In the genomic region with DNA sequence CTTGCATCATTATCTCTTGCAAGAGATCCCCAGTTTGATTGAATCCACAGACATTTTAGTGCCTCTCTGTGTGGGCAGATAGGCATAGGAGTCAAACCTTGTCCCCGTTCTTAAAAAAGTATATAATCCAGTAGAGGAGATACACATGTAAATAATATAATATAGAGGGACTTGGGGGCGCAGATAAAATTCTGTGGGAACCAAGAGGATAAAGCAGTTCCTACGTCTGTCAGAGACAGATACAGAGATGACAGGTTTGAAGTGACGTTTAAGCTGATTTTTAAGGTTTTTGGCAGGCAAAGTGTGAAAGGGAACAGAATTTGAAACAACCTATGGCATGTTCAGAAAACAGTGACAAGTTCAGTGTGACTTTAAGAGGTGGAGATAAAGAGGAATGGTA, we compare ENCODE assay signal across 20 cellular contexts.
DNase-seq lines count a peak whose midpoint lies in the region; ATAC-seq, FAIRE-seq and TF ChIP-seq lines count a peak whose summit lies in the region.
"Had no signal": no experiment of that assay in that cellular context is flagged by ENCODE, and none has a peak within 500 bp of the region (broad histone marks: within the 10 kb centered on the region; RNA-seq: fewer than 3 reads in every experiment).

No MANE protein-coding gene starts in this region.

- no peak for FAIRE-seq in HepG2 (lab: Jason Lieb, UNC)
- FAIRE-seq: frontal cortex had no signal

- H4K20me1 ChIP-seq in IMR-90 (ENCODE audit: insufficient read depth, low read length), result peaks cover 6% of the 10 kb centered on the region; the same call in 1 of the 2 replicates
- no peaks in the 10 kb centered on the region for H4K20me1 ChIP-seq in HepG2 (ENCODE audit: insufficient read depth, low read length)

- H3K79me2 ChIP-seq in HepG2 (ENCODE audit: insufficient read depth, low read length), result peaks cover 7% of the 10 kb centered on the region

- H3K4me1 Mint-ChIP-seq in activated T-cell treated with anti-CD3 and anti-CD28 coated beads, Interleukin-2, amount 50 U/mL, for 24 hours (ENCODE audit: low read depth), result peaks cover 91% of the 10 kb centered on the region
- peaks cover 92% of the 10 kb centered on the region for H3K4me1 Mint-ChIP-seq in activated T-cell treated with anti-CD3 and anti-CD28 coated beads, Interleukin-2, amount 50 U/mL, for 4 hours (ENCODE audit: low read depth)

- CTCF ChIA-PET in IMR-90 (lab: Yijun Ruan, JAX), result no interaction called here
- CTCF ChIA-PET in HepG2 (lab: Yijun Ruan, JAX; ENCODE audit: low intra/inter-chr PET ratio, low total read pairs), result no interaction called here

- peak overlapping the region; percentile 53 for H4K91ac ChIP-seq in IMR-90 (ENCODE audit: insufficient read depth, low read depth, low read length)

- H3K4ac ChIP-seq in IMR-90 (ENCODE audit: low read depth, low read length), result peak overlapping the region; percentile 39; the same call in 1 of the 2 replicates

- H2BK5ac ChIP-seq in IMR-90 (ENCODE audit: low read depth, low read length, poor library complexity, severe bottlenecking), result peak overlapping the region; percentile 61

- H3K9ac ChIP-seq in IMR-90 (ENCODE audit: low read depth, low read length) (no peak overlapping the region), adipocyte (ENCODE audit: low read length) (no peak overlapping the region), HepG2 (ENCODE audit: insufficient read depth, low read depth, low read length) (no peak overlapping the region)

- no peak for TF ChIP-seq RAD21 in IMR-90 (IDR thresholded peaks at IDR 0.05; ENCODE audit: low read length)
- TF ChIP-seq RAD21 in HepG2 (CRISPR knock-in tag; IDR thresholded peaks at IDR 0.05), result no peak

- H2AFZ ChIP-seq in IMR-90 (replicated peaks; ENCODE audit: low read length, poor library complexity) (no peak overlapping the region), HepG2 (ENCODE audit: low read length) (no peak overlapping the region)

- no peaks in the 10 kb centered on the region for H3K27me3 Mint-ChIP-seq in activated T-cell treated with anti-CD3 and anti-CD28 coated beads, Interleukin-2, amount 50 U/mL, for 24 hours
- no peaks in the 10 kb centered on the region for H3K27me3 Mint-ChIP-seq in activated T-cell treated with anti-CD3 and anti-CD28 coated beads, Interleukin-2, amount 50 U/mL, for 4 hours (ENCODE audit: low read depth)
- H3K27me3 Mint-ChIP-seq: stimulated activated naive B cell treated with anti-CD40 and anti-IgM and Interleukin-4, amounts not matched to agents 10 μg/mL and 1 μg/mL and 100 μg/mL, for 72 hours had no signal

- H3K14ac ChIP-seq in IMR-90 (replicated peaks; ENCODE audit: low read depth, low read length), result peak overlapping the region; percentile 57

- TF ChIP-seq EP300 in HepG2 (IDR thresholded peaks at IDR 0.05; ENCODE audit: low read depth in 2 of 2, low read length in 2 of 2) (no peak), HepG2 (CRISPR knock-in tag; IDR thresholded peaks at IDR 0.05; ENCODE audit: borderline replicate concordance) (no peak)

- peak overlapping the region; percentile 84; the same call in 1 of the 2 replicates for H3K23ac ChIP-seq in IMR-90 (ENCODE audit: low read depth, low read length)

- H2AK5ac ChIP-seq in IMR-90 (ENCODE audit: low read depth, low read length), result peak overlapping the region; percentile 4; the same call in 1 of the 2 replicates

- peaks cover 92% of the 10 kb centered on the region for H3K36me3 Mint-ChIP-seq in activated T-cell treated with anti-CD3 and anti-CD28 coated beads, Interleukin-2, amount 50 U/mL, for 24 hours (ENCODE audit: low read depth)
- peaks cover 35% of the 10 kb centered on the region for H3K36me3 Mint-ChIP-seq in activated T-cell treated with anti-CD3 and anti-CD28 coated beads, Interleukin-2, amount 50 U/mL, for 4 hours (ENCODE audit: insufficient read depth)

- peaks cover 15% of the 10 kb centered on the region for H3K4me1 ChIP-seq in IMR-90 (ENCODE audit: control insufficient read depth, insufficient read depth, low read length)
- peaks cover 47% of the 10 kb centered on the region for H3K4me1 ChIP-seq in adipocyte (ENCODE audit: control insufficient read depth, insufficient read depth, low read length)
- H3K4me1 ChIP-seq in psoas muscle, result peaks cover 88% of the 10 kb centered on the region
- H3K4me1 ChIP-seq in HepG2 (ENCODE audit: insufficient read depth, low read length), result no peaks in the 10 kb centered on the region

- intact Hi-C loops in IMR-90 (cut with micrococcal nuclease) (loop anchor here (10.0 kb wide), 1 partner anchor 851 kb away; a partner anchor contains a TSS), psoas muscle (cut with DNase I) (no loop called here), HepG2 (cut with micrococcal nuclease; ENCODE audit: unreplicated experiment) (no loop called here)

- no peak overlapping the region for H3K4me2 ChIP-seq in IMR-90 (ENCODE audit: low read depth, low read length)
- H3K4me2 ChIP-seq in HepG2 (ENCODE audit: low read depth, low read length), result no peak overlapping the region

- peak overlapping the region; percentile 61; the same call in 1 of the 3 replicates for H2BK15ac ChIP-seq in IMR-90 (ENCODE audit: low read depth, low read length)

- H3K4me3 ChIP-seq in IMR-90 (ENCODE audit: insufficient read depth, low read depth, low read length) (no peak overlapping the region), adipocyte (ENCODE audit: low read length) (peak overlapping the region; percentile 8), psoas muscle (no peak overlapping the region), HepG2 (replicated peaks in 1 of 3; ENCODE audit: insufficient read depth in 1 of 3, low read depth in 2 of 3, low read length in 3 of 3) (no peak overlapping the region)
- H3K4me3 ChIP-seq: MG63, right atrium auricular region, tibial artery had no signal

- TF ChIP-seq POLR2A in IMR-90 (IDR thresholded peaks at IDR 0.05; ENCODE audit: low read depth, low read length) (no peak), HepG2 (IDR thresholded peaks at IDR 0.05; ENCODE audit: insufficient read depth in 1 of 2, low read depth in 2 of 2, low read length in 2 of 2) (no peak)

- no peak overlapping the region for H3K27ac ChIP-seq in IMR-90 (ENCODE audit: insufficient read depth, low read length)
- peak overlapping the region; percentile 87 for H3K27ac ChIP-seq in psoas muscle
- no peak overlapping the region for H3K27ac ChIP-seq in HepG2 (ENCODE audit: extremely low read length, insufficient read depth, low read length)
- H3K27ac ChIP-seq: C4-2B had no signal

- H3K27ac Mint-ChIP-seq in activated T-cell treated with anti-CD3 and anti-CD28 coated beads, Interleukin-2, amount 50 U/mL, for 24 hours, result peak overlapping the region; percentile 12
- H3K27ac Mint-ChIP-seq: stimulated activated naive B cell treated with anti-CD40 and anti-IgM and Interleukin-4, amounts not matched to agents 10 μg/mL and 1 μg/mL and 100 μg/mL, for 72 hours had no signal

- no peak overlapping the region; the same call in 1 of the 2 replicates for H3K18ac ChIP-seq in IMR-90 (ENCODE audit: low read depth, low read length)

- no peak overlapping the region for H2AK9ac ChIP-seq in IMR-90 (replicated peaks; ENCODE audit: low read depth, low read length, poor library complexity)

- TF ChIP-seq CTCF in IMR-90 (conservative IDR thresholded peaks at IDR 0.05; ENCODE audit: low read depth, low read length) (no peak), psoas muscle (IDR thresholded peaks at IDR 0.05) (no peak), HepG2 (CRISPR knock-in tag; IDR thresholded peaks at IDR 0.05) (no peak)

- H3K36me3 ChIP-seq in IMR-90 (ENCODE audit: control insufficient read depth, insufficient read depth, low read length) (peaks cover 8% of the 10 kb centered on the region; the same call in 1 of the 2 replicates), adipocyte (ENCODE audit: control insufficient read depth, insufficient read depth, low read length, severe bottlenecking) (peaks cover 6% of the 10 kb centered on the region), psoas muscle (ENCODE audit: insufficient read depth in 1 of 2, low read depth in 1 of 2) (no peaks in the 10 kb centered on the region), HepG2 (replicated peaks in 1 of 2; ENCODE audit: control insufficient read depth in 1 of 2, insufficient read depth in 2 of 2, low read length in 2 of 2) (peaks cover 0 to 17% of the 10 kb centered on the region in 2 experiments; a peak in 3 of 5 replicates)
- H3K36me3 ChIP-seq: right atrium auricular region, tibial artery had no signal

- H2BK120ac ChIP-seq in IMR-90 (ENCODE audit: low read depth, low read length), result peak overlapping the region; percentile 54; the same call in 1 of the 2 replicates

- H3K9me3 ChIP-seq in IMR-90 (ENCODE audit: control insufficient read depth, insufficient read depth, low read length) (no peaks in the 10 kb centered on the region), adipocyte (ENCODE audit: control insufficient read depth, low read length) (peaks cover 3% of the 10 kb centered on the region), psoas muscle (no peaks in the 10 kb centered on the region), HepG2 (ENCODE audit: low read length) (no peaks in the 10 kb centered on the region)
- H3K9me3 ChIP-seq: MG63, right atrium auricular region, tibial artery had no signal

- BruUV-seq in IMR-90 (replicated peaks; lab: Mats Ljungman, UMichigan) (no TSS peak), HepG2 (replicated peaks; lab: Mats Ljungman, UMichigan) (no TSS peak)

- H4K8ac ChIP-seq in IMR-90 (ENCODE audit: low read depth in 2 of 2, low read length in 2 of 2), result 0 out of 4 replicates have a peak overlapping the region, but pooled peaks of 1 of the 2 experiments have one; percentile 35

- H3K9me3 Mint-ChIP-seq in activated T-cell treated with anti-CD3 and anti-CD28 coated beads, Interleukin-2, amount 50 U/mL, for 24 hours, result peaks cover 3% of the 10 kb centered on the region
- H3K9me3 Mint-ChIP-seq in activated T-cell treated with anti-CD3 and anti-CD28 coated beads, Interleukin-2, amount 50 U/mL, for 4 hours, result no peaks in the 10 kb centered on the region
- H3K9me3 Mint-ChIP-seq: stimulated activated naive B cell treated with anti-CD40 and anti-IgM and Interleukin-4, amounts not matched to agents 10 μg/mL and 1 μg/mL and 100 μg/mL, for 72 hours had no signal

- H3K56ac ChIP-seq in IMR-90 (ENCODE audit: extremely low read depth, insufficient read depth, low read length), result no peak overlapping the region

- POLR2A ChIA-PET in IMR-90 (lab: Charles Lee; ENCODE audit: unreplicated experiment) (no interaction called here), HepG2 (lab: Yijun Ruan, JAX) (no interaction called here)

- no peak overlapping the region for H4K5ac ChIP-seq in IMR-90 (ENCODE audit: low read depth, low read length)

- no peak overlapping the region for H3K4me3 Mint-ChIP-seq in activated T-cell treated with anti-CD3 and anti-CD28 coated beads, Interleukin-2, amount 50 U/mL, for 24 hours
- H3K4me3 Mint-ChIP-seq in activated T-cell treated with anti-CD3 and anti-CD28 coated beads, Interleukin-2, amount 50 U/mL, for 4 hours, result no peak overlapping the region

- DNase-seq in activated T-cell treated with anti-CD3 and anti-CD28 coated beads, Interleukin-2, amount 50 U/mL, for 24 hours, result no peak
- DNase-seq in activated T-cell treated with anti-CD3 and anti-CD28 coated beads, Interleukin-2, amount 50 U/mL, for 4 hours, result no peak
- DNase-seq in IMR-90 (no peak), adipocyte (ENCODE audit: low read depth) (no peak), psoas muscle (no peak), SHP77 treated with DMSO at 0.1 percent for 48 hours (lab: John Stamatoyannopoulos, UW) (no peak), HepG2 (ENCODE audit: low spot score) (no peak), germinal center (ENCODE audit: low spot score) (no peak)
- DNase-seq: activated gamma-delta T cell; left colon; MG63; NCI-H1694; NCI-H226; occipital lobe; stimulated activated CD4-positive, alpha-beta T cell treated with anti-CD3 and anti-CD28 coated beads, Interleukin-15, amount 100 ng/mL, for 24 hours; stimulated activated naive B cell treated with anti-CD40 and anti-IgM and Interleukin-4, amounts not matched to agents 10 μg/mL and 1 μg/mL and 100 μg/mL, for 72 hours; tibial artery had no signal

- peaks cover 28 to 64% of the 10 kb centered on the region in 2 experiments for H3K79me1 ChIP-seq in IMR-90 (ENCODE audit: low read depth in 1 of 2, low read length in 2 of 2)

- no peak for ATAC-seq in activated T-cell treated with anti-CD3 and anti-CD28 coated beads, Interleukin-2, amount 50 U/mL, for 4 hours
- no peak for ATAC-seq in IMR-90 (ENCODE audit: low read depth)
- ATAC-seq in psoas muscle, result no peak
- ATAC-seq in HepG2, result no peak
- ATAC-seq: left colon; stimulated activated naive B cell treated with anti-CD40 and anti-IgM and Interleukin-4, amounts not matched to agents 10 μg/mL and 1 μg/mL and 100 μg/mL, for 72 hours had no signal

- H3K27me3 ChIP-seq in IMR-90 (ENCODE audit: control insufficient read depth, insufficient read depth, low read length), result no peaks in the 10 kb centered on the region
- H3K27me3 ChIP-seq in adipocyte (replicated peaks; ENCODE audit: control insufficient read depth, insufficient read depth, low read length), result no peaks in the 10 kb centered on the region
- no peaks in the 10 kb centered on the region for H3K27me3 ChIP-seq in psoas muscle (ENCODE audit: insufficient read depth in 3 of 3, low read length in 2 of 3)
- no peaks in the 10 kb centered on the region for H3K27me3 ChIP-seq in HepG2 (ENCODE audit: control insufficient read depth in 1 of 2, insufficient read depth in 2 of 2, low read length in 2 of 2)
- H3K27me3 ChIP-seq: MG63, right atrium auricular region, tibial artery had no signal

- in situ Hi-C loops in IMR-90 (cut with MboI; ENCODE audit: low sequenced_read_pairs) (no loop called here), HepG2 (cut with HindIII; ENCODE audit: extremely low pct_ligation_motif_present, low pct_unique_long_range_greater_than_20kb) (no loop called here)

- 100% methylated on average over 2 of the region's 4 CpGs; no CpG with 5 or more reads in 1 of the 2 experiments for WGBS in IMR-90 (ENCODE audit: extremely low coverage in 2 of 2, insufficient read length in 1 of 2), 2 experiments
- 81 to 93% (median 86%) methylated on average over 4 of the region's 4 CpGs for WGBS in psoas muscle, 3 donors
- WGBS in HepG2 (ENCODE audit: low lambda C conversion rate), result 94% methylated on average over 4 of the region's 4 CpGs

- dilution Hi-C loops in IMR-90 (cut with HindIII; ENCODE audit: low sequenced_read_pairs, unreplicated experiment), result no loop called here

- H2BK20ac ChIP-seq in IMR-90 (ENCODE audit: low read depth, low read length), result peak overlapping the region; percentile 68; the same call in 1 of the 2 replicates

- H3K9me1 ChIP-seq in IMR-90 (ENCODE audit: insufficient read depth, low read length), result peaks cover 12% of the 10 kb centered on the region
